Comparison of ENCODE assay signal across 1 cellular context in genomic region chr17:65137076-65137935, GRCh38.
TF ChIP-seq lines count a peak whose summit lies in the region.

Gene RGS9, plus strand, starts transcription at chr17:65137370. Its CDS starts 171 bp downstream, at chr17:65137541.

TF ChIP-seq in K562, 482 proteins besides CTCF, POLR2A, EP300 and RAD21 (continued from another document and continues in another):
- TF ChIP-seq, protein P1, sequence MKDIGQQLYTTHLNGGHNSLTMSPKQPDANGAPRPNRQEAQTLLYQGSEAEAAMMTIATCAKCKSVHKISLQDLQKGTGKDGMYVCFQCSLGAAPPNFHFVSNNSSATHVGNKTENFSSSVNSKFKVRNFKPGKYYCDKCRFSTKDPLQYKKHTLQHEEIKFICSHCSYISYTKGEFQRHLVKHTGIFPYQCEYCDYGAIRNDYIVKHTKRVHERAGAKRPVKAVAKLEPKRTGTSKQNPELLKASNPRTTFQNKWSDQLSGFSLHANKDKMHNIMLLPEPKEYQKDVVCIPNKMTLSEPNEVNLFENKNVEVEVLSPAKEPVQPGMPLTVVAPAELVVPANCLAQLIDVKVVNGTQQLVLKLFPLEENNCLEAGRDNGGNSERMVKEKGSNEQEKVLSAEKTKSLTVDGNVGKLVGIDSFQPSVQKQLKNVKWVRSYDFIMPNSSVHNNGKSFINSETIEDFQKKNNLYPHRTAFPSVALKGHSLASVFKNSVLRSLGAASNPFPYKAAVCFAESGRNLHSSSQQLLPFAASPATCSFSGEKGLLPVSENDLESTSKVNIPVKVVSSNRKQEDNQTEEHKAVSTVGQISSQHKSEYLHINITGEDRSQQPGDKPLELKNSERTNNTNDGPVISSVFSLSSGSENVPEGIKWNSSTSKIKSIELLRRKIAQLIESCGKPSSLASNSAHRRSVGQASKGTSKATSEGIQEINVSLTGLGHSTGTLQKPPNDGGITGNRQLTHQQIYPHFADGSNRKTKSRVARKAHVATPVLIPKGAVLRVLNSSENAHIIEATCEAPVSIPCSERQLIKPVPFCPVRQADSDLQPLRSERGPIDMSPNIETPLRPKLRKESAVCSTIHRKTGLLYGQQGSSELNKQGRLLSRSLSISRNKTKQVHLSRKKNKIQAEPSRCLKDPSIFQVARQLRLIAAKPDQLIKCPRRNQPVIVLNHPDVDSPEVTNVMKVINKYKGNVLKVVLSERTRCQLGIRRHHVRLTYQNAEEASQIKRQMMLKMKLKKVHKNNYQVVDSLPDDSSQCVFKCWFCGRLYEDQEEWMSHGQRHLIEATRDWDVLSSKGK (CRISPR knock-in tag; IDR thresholded peaks at IDR 0.05): no peak
- TF ChIP-seq ZNF318 (IDR thresholded peaks at IDR 0.05; ENCODE audit: borderline replicate concordance in 1 of 2, low read depth in 1 of 2) (no peak), C11orf30 (IDR thresholded peaks at IDR 0.05; ENCODE audit: low read depth) (no peak), ARID3A (IDR thresholded peaks at IDR 0.05; ENCODE audit: borderline replicate concordance, low read depth, low read length) (no peak), CHCHD3 (CRISPR knock-in tag; IDR thresholded peaks at IDR 0.05) (no peak), THAP12 (CRISPR knock-in tag; IDR thresholded peaks at IDR 0.05) (no peak), ZNF316 (IDR thresholded peaks at IDR 0.05) (no peak), ZNF551 (CRISPR knock-in tag; IDR thresholded peaks at IDR 0.05) (no peak), PHF20 (IDR thresholded peaks at IDR 0.05; ENCODE audit: partially characterized antibody) (no peak), ATF6 (CRISPR knock-in tag; IDR thresholded peaks at IDR 0.05) (0 out of 2 replicates have a peak, but pooled peaks have one; percentile 44), SIN3B (IDR thresholded peaks at IDR 0.05; ENCODE audit: low read depth) (no peak), WHSC1 (IDR thresholded peaks at IDR 0.05; ENCODE audit: low read length) (no peak), RNF219 (CRISPR knock-in tag; IDR thresholded peaks at IDR 0.05) (no peak), PBX2 (CRISPR knock-in tag; IDR thresholded peaks at IDR 0.05; ENCODE audit: low read depth) (no peak), PBX2 (tag; conservative IDR thresholded peaks at IDR 0.05; ENCODE audit: low read depth) (no peak), DLX4 (CRISPR knock-in tag; IDR thresholded peaks at IDR 0.05) (no peak), NCOR1 (IDR thresholded peaks at IDR 0.05) (no peak), ZNF217 (CRISPR knock-in tag; IDR thresholded peaks at IDR 0.05) (no peak), RBM34 (IDR thresholded peaks at IDR 0.05; ENCODE audit: borderline replicate concordance, insufficient read depth, low read length) (no peak), CXXC5 (CRISPR knock-in tag; IDR thresholded peaks at IDR 0.05) (peak; percentile 59), JUNB (CRISPR knock-in tag; conservative IDR thresholded peaks at IDR 0.05) (no peak)
- TF ChIP-seq, protein P2, sequence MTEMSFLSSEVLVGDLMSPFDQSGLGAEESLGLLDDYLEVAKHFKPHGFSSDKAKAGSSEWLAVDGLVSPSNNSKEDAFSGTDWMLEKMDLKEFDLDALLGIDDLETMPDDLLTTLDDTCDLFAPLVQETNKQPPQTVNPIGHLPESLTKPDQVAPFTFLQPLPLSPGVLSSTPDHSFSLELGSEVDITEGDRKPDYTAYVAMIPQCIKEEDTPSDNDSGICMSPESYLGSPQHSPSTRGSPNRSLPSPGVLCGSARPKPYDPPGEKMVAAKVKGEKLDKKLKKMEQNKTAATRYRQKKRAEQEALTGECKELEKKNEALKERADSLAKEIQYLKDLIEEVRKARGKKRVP (CRISPR knock-in tag; IDR thresholded peaks at IDR 0.05): no peak
- TF ChIP-seq, protein P3, sequence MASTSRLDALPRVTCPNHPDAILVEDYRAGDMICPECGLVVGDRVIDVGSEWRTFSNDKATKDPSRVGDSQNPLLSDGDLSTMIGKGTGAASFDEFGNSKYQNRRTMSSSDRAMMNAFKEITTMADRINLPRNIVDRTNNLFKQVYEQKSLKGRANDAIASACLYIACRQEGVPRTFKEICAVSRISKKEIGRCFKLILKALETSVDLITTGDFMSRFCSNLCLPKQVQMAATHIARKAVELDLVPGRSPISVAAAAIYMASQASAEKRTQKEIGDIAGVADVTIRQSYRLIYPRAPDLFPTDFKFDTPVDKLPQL (IDR thresholded peaks at IDR 0.05; ENCODE audit: extremely low read depth, insufficient read length): no peak
